9 cellular contexts compared by ENCODE assay signal in the genomic region with DNA sequence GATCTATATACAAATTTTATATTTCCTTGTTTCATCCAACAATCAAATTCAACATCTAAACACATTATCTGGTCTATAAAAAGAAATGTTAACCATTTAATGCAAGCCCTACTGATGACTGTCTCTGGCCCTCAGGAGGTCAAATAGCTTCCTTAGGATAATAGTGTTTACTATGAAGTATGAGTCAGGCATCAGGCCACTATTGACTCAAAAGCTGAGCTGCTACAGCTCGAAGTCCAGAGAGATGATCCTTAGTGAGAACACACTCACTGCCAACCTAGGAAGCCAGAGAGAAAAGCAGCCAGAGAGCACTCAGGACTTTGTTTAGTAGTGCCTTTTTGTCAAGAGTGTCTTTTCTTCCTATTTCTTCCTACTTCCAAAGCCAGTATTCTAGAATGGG.
DNase-seq lines count a peak whose midpoint lies in the region; ATAC-seq lines count a peak whose summit lies in the region.
"Had no signal": no experiment of that assay in that cellular context is flagged by ENCODE, and none has a peak within 500 bp of the region (broad histone marks: within the 10 kb centered on the region; RNA-seq: fewer than 3 reads in every experiment).

No MANE protein-coding gene starts in this region.

- no peak for ATAC-seq in GM18907 (IDR thresholded peaks at IDR 0.05; ENCODE audit: unreplicated experiment)
- ATAC-seq in HG02870 (IDR thresholded peaks at IDR 0.05; ENCODE audit: unreplicated experiment), result no peak
- no peak for ATAC-seq in GM21515 (IDR thresholded peaks at IDR 0.05; ENCODE audit: unreplicated experiment)

- in situ Hi-C loops in SK-MEL-5 (cut with HindIII; ENCODE audit: low pct_unique_long_range_greater_than_20kb, low sequenced_read_pairs), result no loop called here

- DNase-seq in NCI-H82 (lab: John Stamatoyannopoulos, UW), result peak; percentile 11
- DNase-seq in NCI-H82 treated with DMSO at 0.1 percent for 48 hours (lab: John Stamatoyannopoulos, UW; ENCODE audit: unreplicated experiment), result no peak
- peak; percentile 66 for DNase-seq in SK-MEL-5 (ENCODE audit: low read depth, low spot score)
- peak; percentile 64 for DNase-seq in foreskin melanocyte
- peak; percentile 21 for DNase-seq in smooth muscle cell of the brain vasculature (ENCODE audit: low read depth, low spot score)
- DNase-seq: activated naive CD4-positive, alpha-beta T cell treated with anti-CD3 and anti-CD28 coated beads, Interleukin-2, amount 10 ng/mL, durations not matched to agents 7 days and 5 days had no signal
